1 cellular context compared by ENCODE assay signal in the genomic region with DNA sequence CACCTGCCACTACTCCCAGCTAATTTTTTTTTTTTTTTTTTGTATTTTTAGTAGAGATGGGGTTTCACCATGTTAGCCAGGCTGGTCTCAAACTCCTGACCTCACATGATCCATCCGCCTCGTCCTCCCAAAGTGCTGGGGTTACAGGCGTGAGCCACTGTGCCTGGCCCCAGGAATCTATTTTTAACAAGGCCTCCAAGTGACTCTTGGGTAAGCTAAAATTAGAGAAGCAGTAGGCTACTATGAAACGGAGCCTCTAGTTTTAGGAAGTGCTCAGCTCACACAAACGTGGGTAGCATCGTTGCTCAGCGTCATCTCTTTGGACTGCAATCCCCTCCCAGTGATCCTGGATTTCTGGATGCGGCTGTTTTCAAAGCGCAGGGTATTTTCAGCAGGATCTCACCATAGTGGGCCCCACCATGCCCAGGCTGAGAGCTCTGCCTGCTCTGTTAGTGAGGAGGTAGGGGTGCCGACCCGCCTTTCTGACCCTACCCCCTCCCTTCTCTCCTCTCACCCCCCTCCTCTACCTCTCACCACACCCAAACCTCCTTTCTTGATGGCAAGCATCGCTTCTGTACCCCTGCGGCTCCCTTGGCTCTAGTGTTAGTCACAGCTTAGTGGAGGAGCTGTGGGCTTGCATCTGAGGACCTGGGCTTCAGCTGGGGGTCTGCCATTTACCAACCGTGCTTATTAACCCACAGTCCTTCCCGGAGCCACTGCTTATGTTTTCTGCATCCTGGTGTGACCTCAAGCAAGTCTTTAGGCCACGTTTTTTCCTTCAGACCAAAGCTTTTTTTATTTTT.
TF ChIP-seq lines count a peak whose summit lies in the region.

No MANE protein-coding gene starts in this region.

TF ChIP-seq in H1, 55 proteins besides CTCF, POLR2A, EP300 and RAD21 (continued from another document):
- TF ChIP-seq, protein P1, sequence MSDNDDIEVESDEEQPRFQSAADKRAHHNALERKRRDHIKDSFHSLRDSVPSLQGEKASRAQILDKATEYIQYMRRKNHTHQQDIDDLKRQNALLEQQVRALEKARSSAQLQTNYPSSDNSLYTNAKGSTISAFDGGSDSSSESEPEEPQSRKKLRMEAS (IDR thresholded peaks at IDR 0.05) = no peak
- no peak for TF ChIP-seq NANOG (IDR thresholded peaks at IDR 0.05; ENCODE audit: insufficient read depth, low read depth, low read length, poor library complexity, severe bottlenecking)
